ENCODE assay signal across 7 cellular contexts in genomic region chr7:44348300-44348699, GRCh38. TPM values are rescaled to one million over a fixed set of nuclear protein-coding genes. Genes with fewer than 3 reads are reported as not detected.
DNase-seq lines count a peak whose midpoint lies in the region; ATAC-seq lines count a peak whose summit lies in the region.

No MANE protein-coding gene starts in this region.

- CTCF ChIA-PET in activated CD8-positive, alpha-beta T cell treated with anti-CD3 and anti-CD28 coated beads, Interleukin-2, amount 10 ng/mL, durations not matched to agents 7 days and 5 days (lab: Charles Lee), result interaction anchor here (0.7 to 2.6 kb wide), 4 partner anchors 9 to 220 kb away, joined by 3 to 21 read pairs (median 3); no protein-coding TSS in a partner anchor

- H3K4me3 Mint-ChIP-seq in activated CD8-positive, alpha-beta T cell treated with anti-CD3 and anti-CD28 coated beads, Interleukin-2, amount 10 ng/mL, durations not matched to agents 7 days and 5 days, result no peak overlapping the region

- H3K27ac Mint-ChIP-seq in activated CD8-positive, alpha-beta T cell treated with anti-CD3 and anti-CD28 coated beads, Interleukin-2, amount 10 ng/mL, durations not matched to agents 7 days and 5 days, result no peak overlapping the region

- POLR2A ChIA-PET in activated CD8-positive, alpha-beta T cell treated with anti-CD3 and anti-CD28 coated beads, Interleukin-2, amount 10 ng/mL, durations not matched to agents 7 days and 5 days (lab: Charles Lee), result no interaction called here

- no peaks in the 10 kb centered on the region for H3K36me3 Mint-ChIP-seq in activated CD8-positive, alpha-beta T cell treated with anti-CD3 and anti-CD28 coated beads, Interleukin-2, amount 10 ng/mL, durations not matched to agents 7 days and 5 days (ENCODE audit: low read depth)

- no peaks in the 10 kb centered on the region for H3K4me1 Mint-ChIP-seq in activated CD8-positive, alpha-beta T cell treated with anti-CD3 and anti-CD28 coated beads, Interleukin-2, amount 10 ng/mL, durations not matched to agents 7 days and 5 days (ENCODE audit: low read depth)

- no peaks in the 10 kb centered on the region for H3K9me3 Mint-ChIP-seq in activated CD8-positive, alpha-beta T cell treated with anti-CD3 and anti-CD28 coated beads, Interleukin-2, amount 10 ng/mL, durations not matched to agents 7 days and 5 days (ENCODE audit: insufficient read depth)

- H3K27me3 Mint-ChIP-seq in activated CD8-positive, alpha-beta T cell treated with anti-CD3 and anti-CD28 coated beads, Interleukin-2, amount 10 ng/mL, durations not matched to agents 7 days and 5 days (ENCODE audit: low read depth), result peaks cover 37% of the 10 kb centered on the region

- peak; percentile 57 for ATAC-seq in activated CD8-positive, alpha-beta T cell treated with anti-CD3 and anti-CD28 coated beads, Interleukin-2, amount 10 ng/mL, durations not matched to agents 7 days and 5 days
- ATAC-seq in GM21515 (IDR thresholded peaks at IDR 0.05; ENCODE audit: unreplicated experiment), result no peak

- DNase-seq in ELR (ENCODE audit: low read depth) (peak; percentile 87), HS-5 (ENCODE audit: low read depth) (peak; percentile 33), left kidney (ENCODE audit: low read depth, low spot score) (peak; percentile 20), NCI-H1436 (lab: John Stamatoyannopoulos, UW) (no peak)
- DNase-seq in activated CD8-positive, alpha-beta T cell treated with anti-CD3 and anti-CD28 coated beads, Interleukin-2, amount 10 ng/mL, durations not matched to agents 7 days and 5 days, result peak; percentile 32
- DNase-seq in stimulated activated naive CD4-positive, alpha-beta T cell (lab: John Stamatoyannopoulos, UW), result no peak

RNA-seq across cellular contexts. Expression of gene CAMK2B, which starts 22.9 kb away (rescaled TPM):
- not detected for total RNA-seq in activated CD8-positive, alpha-beta T cell treated with anti-CD3 and anti-CD28 coated beads, Interleukin-2, amount 10 ng/mL, durations not matched to agents 7 days and 5 days

Comparison
In these comparisons a context has a peak if more than half of its experiments do, and no peak if none do; other contexts are left out.
1. DNase-seq: peak in ELR (single experiment), HS-5 (single experiment), activated CD8-positive, alpha-beta T cell treated with anti-CD3 and anti-CD28 coated beads, Interleukin-2, amount 10 ng/mL, durations not matched to agents 7 days and 5 days (single experiment) and left kidney (single experiment); none in NCI-H1436 (single experiment) and stimulated activated naive CD4-positive, alpha-beta T cell (0 of 6).